In genomic region chr1:113903496-113904291, GRCh38 we compare ENCODE assay signal across 8 cellular contexts. TPM values are rescaled to one million over a fixed set of nuclear protein-coding genes. Genes with fewer than 3 reads are reported as not detected.
DNase-seq lines count a peak whose midpoint lies in the region; ATAC-seq and TF ChIP-seq lines count a peak whose summit lies in the region.

No MANE protein-coding gene starts in this region.

- H3K4me1 Mint-ChIP-seq in activated CD8-positive, alpha-beta memory T cell treated with anti-CD3 and anti-CD28 coated beads, Interleukin-2, amount 10 ng/mL, durations not matched to agents 7 days and 5 days: peaks cover 66% of the 10 kb centered on the region
- peaks cover 48% of the 10 kb centered on the region for H3K4me1 Mint-ChIP-seq in T-helper 1 cell treated with Interleukin-12 subunit alpha and Interleukin-12 subunit beta and Interleukin-4 antibody, amounts not matched to agents 30 μg/mL and 1 μg/mL, for 36 hours (ENCODE audit: low read depth)

- CTCF ChIA-PET in activated CD8-positive, alpha-beta memory T cell treated with anti-CD3 and anti-CD28 coated beads, Interleukin-2, amount 10 ng/mL, durations not matched to agents 7 days and 5 days (lab: Charles Lee): interaction anchor here (0.8 to 6.3 kb wide), 16 partner anchors 19 to 1188 kb away, joined by 3 to 60 read pairs (median 4); partner anchors contain the start of genes HIPK1 and PPM1J

- H3K36me3 Mint-ChIP-seq in activated CD8-positive, alpha-beta memory T cell treated with anti-CD3 and anti-CD28 coated beads, Interleukin-2, amount 10 ng/mL, durations not matched to agents 7 days and 5 days: peaks cover 57% of the 10 kb centered on the region
- H3K36me3 Mint-ChIP-seq in T-helper 1 cell treated with Interleukin-12 subunit alpha and Interleukin-12 subunit beta and Interleukin-4 antibody, amounts not matched to agents 30 μg/mL and 1 μg/mL, for 36 hours (ENCODE audit: low read depth): peaks cover 38% of the 10 kb centered on the region

- TF ChIP-seq CTCF in epithelial cell of proximal tubule (conservative IDR thresholded peaks at IDR 0.05; ENCODE audit: low read depth, low read length): no peak

- no peak for ATAC-seq in activated CD8-positive, alpha-beta memory T cell treated with anti-CD3 and anti-CD28 coated beads, Interleukin-2, amount 10 ng/mL, durations not matched to agents 7 days and 5 days
- ATAC-seq in GM19463 (IDR thresholded peaks at IDR 0.05; ENCODE audit: unreplicated experiment) (no peak), HG02870 (IDR thresholded peaks at IDR 0.05; ENCODE audit: unreplicated experiment) (no peak), GM19467 (IDR thresholded peaks at IDR 0.05; ENCODE audit: unreplicated experiment) (no peak)

- peak overlapping the region; percentile 91 for H3K4me3 ChIP-seq in epithelial cell of proximal tubule (ENCODE audit: low read depth, low read length)

- H3K4me3 Mint-ChIP-seq in activated CD8-positive, alpha-beta memory T cell treated with anti-CD3 and anti-CD28 coated beads, Interleukin-2, amount 10 ng/mL, durations not matched to agents 7 days and 5 days: peak overlapping the region; percentile 97
- H3K4me3 Mint-ChIP-seq in T-helper 1 cell treated with Interleukin-12 subunit alpha and Interleukin-12 subunit beta and Interleukin-4 antibody, amounts not matched to agents 30 μg/mL and 1 μg/mL, for 36 hours: peak overlapping the region; percentile 89

- no peak for DNase-seq in activated CD8-positive, alpha-beta memory T cell treated with anti-CD3 and anti-CD28 coated beads, Interleukin-2, amount 10 ng/mL, durations not matched to agents 7 days and 5 days
- DNase-seq in activated CD8-positive, alpha-beta memory T cell treated with anti-CD3 and anti-CD28 coated beads for 24 hours: no peak
- DNase-seq in epithelial cell of proximal tubule (ENCODE audit: low read depth): no peak
- peak; percentile 9 for DNase-seq in pons (ENCODE audit: low spot score)

- H3K27ac Mint-ChIP-seq in activated CD8-positive, alpha-beta memory T cell treated with anti-CD3 and anti-CD28 coated beads, Interleukin-2, amount 10 ng/mL, durations not matched to agents 7 days and 5 days: peak overlapping the region; percentile 89
- H3K27ac Mint-ChIP-seq in T-helper 1 cell treated with Interleukin-12 subunit alpha and Interleukin-12 subunit beta and Interleukin-4 antibody, amounts not matched to agents 30 μg/mL and 1 μg/mL, for 36 hours: peak overlapping the region; percentile 93

- no peaks in the 10 kb centered on the region for H3K27me3 Mint-ChIP-seq in activated CD8-positive, alpha-beta memory T cell treated with anti-CD3 and anti-CD28 coated beads, Interleukin-2, amount 10 ng/mL, durations not matched to agents 7 days and 5 days
- H3K27me3 Mint-ChIP-seq in T-helper 1 cell treated with Interleukin-12 subunit alpha and Interleukin-12 subunit beta and Interleukin-4 antibody, amounts not matched to agents 30 μg/mL and 1 μg/mL, for 36 hours (ENCODE audit: low read depth): no peaks in the 10 kb centered on the region

- no peaks in the 10 kb centered on the region for H3K9me3 Mint-ChIP-seq in activated CD8-positive, alpha-beta memory T cell treated with anti-CD3 and anti-CD28 coated beads, Interleukin-2, amount 10 ng/mL, durations not matched to agents 7 days and 5 days (ENCODE audit: low read depth)
- H3K9me3 Mint-ChIP-seq in T-helper 1 cell treated with Interleukin-12 subunit alpha and Interleukin-12 subunit beta and Interleukin-4 antibody, amounts not matched to agents 30 μg/mL and 1 μg/mL, for 36 hours: no peaks in the 10 kb centered on the region

RNA-seq across cellular contexts. Expression of gene AP4B1, which starts 0.9 kb away (rescaled TPM):
- total RNA-seq in activated CD8-positive, alpha-beta memory T cell treated with anti-CD3 and anti-CD28 coated beads, Interleukin-2, amount 10 ng/mL, durations not matched to agents 7 days and 5 days: 10 to 100 TPM; 57.3 to 61.8 TPM
- 9.8 and 12.3 TPM in 2 replicates for total RNA-seq in epithelial cell of proximal tubule

RNA-seq across cellular contexts. Expression of gene DCLRE1B, which starts 1.4 kb away (rescaled TPM):
- 10 to 100 TPM; 19.5 to 21.1 TPM for total RNA-seq in activated CD8-positive, alpha-beta memory T cell treated with anti-CD3 and anti-CD28 coated beads, Interleukin-2, amount 10 ng/mL, durations not matched to agents 7 days and 5 days
- 7.0 and 14.1 TPM in 2 replicates for total RNA-seq in epithelial cell of proximal tubule

RNA-seq across cellular contexts. Expression of gene BCL2L15, which starts 16.3 kb away (rescaled TPM):
- total RNA-seq in activated CD8-positive, alpha-beta memory T cell treated with anti-CD3 and anti-CD28 coated beads, Interleukin-2, amount 10 ng/mL, durations not matched to agents 7 days and 5 days: 1 to 10 TPM; 1.2 to 2.1 TPM
- total RNA-seq in epithelial cell of proximal tubule: 0.06 and 0.14 TPM in 2 replicates

RNA-seq across cellular contexts. Expression of gene HIPK1, which starts 25.4 kb away (rescaled TPM):
- total RNA-seq in activated CD8-positive, alpha-beta memory T cell treated with anti-CD3 and anti-CD28 coated beads, Interleukin-2, amount 10 ng/mL, durations not matched to agents 7 days and 5 days: 10 to 100 TPM; 90.4 to 97.9 TPM
- 12.7 and 19.2 TPM in 2 replicates for total RNA-seq in epithelial cell of proximal tubule

RNA-seq across cellular contexts. Expression of gene PTPN22, which starts 32.2 kb away (rescaled TPM):
- total RNA-seq in activated CD8-positive, alpha-beta memory T cell treated with anti-CD3 and anti-CD28 coated beads, Interleukin-2, amount 10 ng/mL, durations not matched to agents 7 days and 5 days: 100 to 1,000 TPM; 112 to 133 TPM
- total RNA-seq in epithelial cell of proximal tubule: 0.07 TPM in 1 of 2 replicates, not detected in the other
